18 cellular contexts compared by ENCODE assay signal in the genomic region with DNA sequence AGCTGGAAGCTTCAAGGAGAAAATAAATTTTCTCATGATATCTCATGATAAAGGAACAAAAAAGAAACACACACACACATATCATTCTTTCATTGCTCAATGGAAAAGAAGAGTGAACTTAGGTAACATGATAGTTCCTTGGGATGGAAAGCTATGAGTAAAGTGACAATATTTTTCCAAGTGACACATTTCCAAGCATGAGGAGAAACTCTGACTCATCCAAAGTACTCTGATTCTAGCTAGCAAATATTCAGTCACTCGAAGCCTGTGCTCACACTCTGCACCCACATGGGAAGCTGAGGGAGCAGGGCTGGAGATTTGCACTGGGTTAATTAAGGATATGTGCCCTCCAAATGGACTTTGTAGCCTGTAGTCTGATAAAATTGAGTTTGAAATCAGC.
DNase-seq lines count a peak whose midpoint lies in the region; ATAC-seq and FAIRE-seq lines count a peak whose summit lies in the region.
"Had no signal": no experiment of that assay in that cellular context is flagged by ENCODE, and none has a peak within 500 bp of the region (broad histone marks: within the 10 kb centered on the region; RNA-seq: fewer than 3 reads in every experiment).

No MANE protein-coding gene starts in this region.

- H3K9me3 Mint-ChIP-seq in activated naive CD8-positive, alpha-beta T cell treated with anti-CD3 and anti-CD28 coated beads, Interleukin-2, amount 50 U/mL, for 24 hours, result no peaks in the 10 kb centered on the region
- no peaks in the 10 kb centered on the region for H3K9me3 Mint-ChIP-seq in activated naive CD8-positive, alpha-beta T cell treated with anti-CD3 and anti-CD28 coated beads for 36 hours
- H3K9me3 Mint-ChIP-seq: activated CD4-positive, alpha-beta T cell treated with anti-CD3 and anti-CD28 coated beads, Interleukin-2, amount 10 ng/mL, durations not matched to agents 24 days and 14 days; activated T-cell treated with anti-CD3 and anti-CD28 coated beads, Interleukin-2, amount 50 U/mL, for 24 hours had no signal

- H3K4me3 ChIP-seq in adipocyte (ENCODE audit: low read length), result no peak overlapping the region
- H3K4me3 ChIP-seq: heart left ventricle, thyroid gland had no signal

- H3K4me1 Mint-ChIP-seq in activated naive CD8-positive, alpha-beta T cell treated with anti-CD3 and anti-CD28 coated beads, Interleukin-2, amount 50 U/mL, for 24 hours, result peaks cover 10% of the 10 kb centered on the region
- no peaks in the 10 kb centered on the region for H3K4me1 Mint-ChIP-seq in activated naive CD8-positive, alpha-beta T cell treated with anti-CD3 and anti-CD28 coated beads for 36 hours
- H3K4me1 Mint-ChIP-seq: activated CD4-positive, alpha-beta T cell treated with anti-CD3 and anti-CD28 coated beads, Interleukin-2, amount 10 ng/mL, durations not matched to agents 24 days and 14 days had no signal

- DNase-seq in activated naive CD8-positive, alpha-beta T cell treated with anti-CD3 and anti-CD28 coated beads, Interleukin-2, amount 50 U/mL, for 24 hours, result no peak
- DNase-seq in activated naive CD8-positive, alpha-beta T cell treated with anti-CD3 and anti-CD28 coated beads for 36 hours, result no peak
- DNase-seq in adipocyte (ENCODE audit: low read depth) (peak; percentile 63), head of caudate nucleus (peak in 31 of 42 donors; percentile 4 to 75 (median 36)), urothelium cell line (ENCODE audit: low spot score) (peak; percentile 38), SHP77 (lab: John Stamatoyannopoulos, UW) (no peak), NCI-H1694 treated with DMSO at 0.1 percent for 48 hours (lab: John Stamatoyannopoulos, UW) (no peak)
- DNase-seq: 8988T; activated CD4-positive, alpha-beta T cell treated with anti-CD3 and anti-CD28 coated beads, Interleukin-2, amount 10 ng/mL, durations not matched to agents 24 days and 14 days; activated T-cell treated with anti-CD3 and anti-CD28 coated beads, Interleukin-2, amount 50 U/mL, for 24 hours; Caco-2; heart left ventricle; MV-4-11; NCI-H226; OCI-M1; stimulated activated CD4-positive, alpha-beta T cell treated with anti-CD3 and anti-CD28 coated beads, Interleukin-12 subunit alpha, Interleukin-12 subunit beta, amount 100 ng/mL, for 4 hours; thyroid gland had no signal

- intact Hi-C loops in head of caudate nucleus (cut with DNase I), result no loop called here

- H3K9ac ChIP-seq in adipocyte (ENCODE audit: low read length), result no peak overlapping the region

- H3K4me1 ChIP-seq in adipocyte (ENCODE audit: control insufficient read depth, insufficient read depth, low read length), result peaks cover 12% of the 10 kb centered on the region
- H3K4me1 ChIP-seq: Caco-2, heart left ventricle, thyroid gland had no signal

- H3K4me3 Mint-ChIP-seq in activated naive CD8-positive, alpha-beta T cell treated with anti-CD3 and anti-CD28 coated beads, Interleukin-2, amount 50 U/mL, for 24 hours, result no peak overlapping the region
- H3K4me3 Mint-ChIP-seq in activated naive CD8-positive, alpha-beta T cell treated with anti-CD3 and anti-CD28 coated beads for 36 hours, result no peak overlapping the region
- H3K4me3 Mint-ChIP-seq: activated CD4-positive, alpha-beta T cell treated with anti-CD3 and anti-CD28 coated beads, Interleukin-2, amount 10 ng/mL, durations not matched to agents 24 days and 14 days; activated T-cell treated with anti-CD3 and anti-CD28 coated beads, Interleukin-2, amount 50 U/mL, for 24 hours had no signal

- no peaks in the 10 kb centered on the region for H3K36me3 ChIP-seq in adipocyte (ENCODE audit: control insufficient read depth, insufficient read depth, low read length, severe bottlenecking)
- H3K36me3 ChIP-seq: heart left ventricle, thyroid gland had no signal

- ATAC-seq in activated naive CD8-positive, alpha-beta T cell treated with anti-CD3 and anti-CD28 coated beads, Interleukin-2, amount 50 U/mL, for 24 hours, result peak; percentile 63
- ATAC-seq in GM21381 (IDR thresholded peaks at IDR 0.05; ENCODE audit: unreplicated experiment), result no peak

- no peaks in the 10 kb centered on the region for H3K9me3 ChIP-seq in adipocyte (ENCODE audit: control insufficient read depth, low read length)
- H3K9me3 ChIP-seq: Caco-2, heart left ventricle, thyroid gland had no signal

- H3K27ac Mint-ChIP-seq in activated naive CD8-positive, alpha-beta T cell treated with anti-CD3 and anti-CD28 coated beads, Interleukin-2, amount 50 U/mL, for 24 hours, result peak overlapping the region; percentile 52
- no peak overlapping the region for H3K27ac Mint-ChIP-seq in activated naive CD8-positive, alpha-beta T cell treated with anti-CD3 and anti-CD28 coated beads for 36 hours
- H3K27ac Mint-ChIP-seq: activated CD4-positive, alpha-beta T cell treated with anti-CD3 and anti-CD28 coated beads, Interleukin-2, amount 10 ng/mL, durations not matched to agents 24 days and 14 days; activated T-cell treated with anti-CD3 and anti-CD28 coated beads, Interleukin-2, amount 50 U/mL, for 24 hours had no signal

- FAIRE-seq in urothelium cell line (lab: Jason Lieb, UNC), result no peak

- H3K36me3 Mint-ChIP-seq in activated naive CD8-positive, alpha-beta T cell treated with anti-CD3 and anti-CD28 coated beads, Interleukin-2, amount 50 U/mL, for 24 hours (ENCODE audit: low read depth), result no peaks in the 10 kb centered on the region
- no peaks in the 10 kb centered on the region for H3K36me3 Mint-ChIP-seq in activated naive CD8-positive, alpha-beta T cell treated with anti-CD3 and anti-CD28 coated beads for 36 hours

- H3K27me3 Mint-ChIP-seq in activated naive CD8-positive, alpha-beta T cell treated with anti-CD3 and anti-CD28 coated beads, Interleukin-2, amount 50 U/mL, for 24 hours, result no peaks in the 10 kb centered on the region
- no peaks in the 10 kb centered on the region for H3K27me3 Mint-ChIP-seq in activated naive CD8-positive, alpha-beta T cell treated with anti-CD3 and anti-CD28 coated beads for 36 hours
- H3K27me3 Mint-ChIP-seq: activated CD4-positive, alpha-beta T cell treated with anti-CD3 and anti-CD28 coated beads, Interleukin-2, amount 10 ng/mL, durations not matched to agents 24 days and 14 days; activated T-cell treated with anti-CD3 and anti-CD28 coated beads, Interleukin-2, amount 50 U/mL, for 24 hours had no signal

- no peaks in the 10 kb centered on the region for H3K27me3 ChIP-seq in adipocyte (replicated peaks; ENCODE audit: control insufficient read depth, insufficient read depth, low read length)
- H3K27me3 ChIP-seq: heart left ventricle, thyroid gland had no signal

Comparison
In these comparisons a context has a peak if more than half of its experiments do, and no peak if none do; other contexts are left out.
1. DNase-seq: peak in adipocyte (single experiment), head of caudate nucleus (31 of 42) and urothelium cell line (single experiment); none in activated naive CD8-positive, alpha-beta T cell treated with anti-CD3 and anti-CD28 coated beads, Interleukin-2, amount 50 U/mL, for 24 hours (single experiment), activated naive CD8-positive, alpha-beta T cell treated with anti-CD3 and anti-CD28 coated beads for 36 hours (single experiment), SHP77 (0 of 2) and NCI-H1694 treated with DMSO at 0.1 percent for 48 hours (single experiment).